ENCODE assay signal across 1 cellular context in genomic region chr4:181890031-181890430, GRCh38.
TF ChIP-seq lines count a peak whose summit lies in the region.

No MANE protein-coding gene starts in this region.

TF ChIP-seq in SK-N-SH treated with all-trans-retinoic acid at 6 μM for 48 hours, 23 proteins besides CTCF, POLR2A, EP300 and RAD21 (continued from another document):
- TF ChIP-seq OSR1 (CRISPR knock-in tag; IDR thresholded peaks at IDR 0.05) (no peak), TSHZ2 (CRISPR knock-in tag; IDR thresholded peaks at IDR 0.05) (no peak), GLIS3 (CRISPR knock-in tag; IDR thresholded peaks at IDR 0.05) (no peak)
- TF ChIP-seq, protein P1, sequence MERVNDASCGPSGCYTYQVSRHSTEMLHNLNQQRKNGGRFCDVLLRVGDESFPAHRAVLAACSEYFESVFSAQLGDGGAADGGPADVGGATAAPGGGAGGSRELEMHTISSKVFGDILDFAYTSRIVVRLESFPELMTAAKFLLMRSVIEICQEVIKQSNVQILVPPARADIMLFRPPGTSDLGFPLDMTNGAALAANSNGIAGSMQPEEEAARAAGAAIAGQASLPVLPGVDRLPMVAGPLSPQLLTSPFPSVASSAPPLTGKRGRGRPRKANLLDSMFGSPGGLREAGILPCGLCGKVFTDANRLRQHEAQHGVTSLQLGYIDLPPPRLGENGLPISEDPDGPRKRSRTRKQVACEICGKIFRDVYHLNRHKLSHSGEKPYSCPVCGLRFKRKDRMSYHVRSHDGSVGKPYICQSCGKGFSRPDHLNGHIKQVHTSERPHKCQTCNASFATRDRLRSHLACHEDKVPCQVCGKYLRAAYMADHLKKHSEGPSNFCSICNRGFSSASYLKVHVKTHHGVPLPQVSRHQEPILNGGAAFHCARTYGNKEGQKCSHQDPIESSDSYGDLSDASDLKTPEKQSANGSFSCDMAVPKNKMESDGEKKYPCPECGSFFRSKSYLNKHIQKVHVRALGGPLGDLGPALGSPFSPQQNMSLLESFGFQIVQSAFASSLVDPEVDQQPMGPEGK (CRISPR knock-in tag; IDR thresholded peaks at IDR 0.05; ENCODE audit: borderline replicate concordance), result no peak
TF ChIP-seq in SK-N-SH treated with all-trans-retinoic acid at 6 μM for 48 hours: peak in this region for 0.
